In the genomic region with DNA sequence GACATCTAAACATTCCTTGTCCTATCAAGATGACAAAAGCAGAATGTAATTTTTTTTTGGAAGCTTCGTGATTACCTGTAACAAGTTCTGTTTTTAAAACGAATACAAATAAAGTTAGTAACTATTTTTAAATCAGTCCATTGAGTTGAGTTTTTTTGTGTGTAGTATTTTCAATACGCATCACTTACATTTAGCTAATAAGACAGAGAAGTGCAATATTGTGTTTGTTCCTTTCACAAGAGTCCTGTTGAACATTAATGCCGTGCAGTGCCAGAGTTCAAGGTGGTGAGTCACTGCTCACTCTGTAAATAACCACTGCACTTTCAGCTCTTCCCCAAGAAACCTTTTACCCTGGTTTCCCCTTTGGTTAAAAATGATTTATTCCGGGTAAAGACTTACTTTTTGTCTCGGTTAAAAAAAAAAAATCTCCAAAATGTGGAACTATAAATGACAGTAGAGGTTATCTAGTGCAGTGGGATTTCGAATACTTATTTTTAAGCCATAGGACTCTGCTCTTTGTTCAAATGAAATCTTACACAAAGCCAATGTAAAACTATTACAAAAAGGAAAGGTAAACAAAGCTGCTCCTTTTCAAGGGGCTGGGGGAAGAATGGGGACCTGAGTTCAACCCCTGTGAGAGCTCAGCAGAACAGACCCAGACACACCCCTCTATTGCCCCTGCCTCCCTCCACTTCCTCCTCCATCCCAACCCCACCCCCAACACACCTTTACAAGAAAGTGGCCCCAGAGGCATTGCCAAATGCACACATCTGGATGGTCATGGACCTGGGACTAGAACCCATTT, we compare ENCODE assay signal across 1 cellular context.
TF ChIP-seq lines count a peak whose summit lies in the region.

No MANE protein-coding gene starts in this region.

TF ChIP-seq in HepG2, 621 proteins besides CTCF, POLR2A, EP300 and RAD21 (continued from another document and continues in another):
- TF ChIP-seq HOMEZ (CRISPR knock-in tag; IDR thresholded peaks at IDR 0.05; ENCODE audit: low read depth) (no peak; the same call in 1 of the 2 replicates), SMC3 (IDR thresholded peaks at IDR 0.05; ENCODE audit: low read length) (no peak), ZNF12 (CRISPR knock-in tag; IDR thresholded peaks at IDR 0.05) (no peak), ZNF557 (CRISPR knock-in tag; IDR thresholded peaks at IDR 0.05) (no peak), ZNF768 (CRISPR knock-in tag; IDR thresholded peaks at IDR 0.05) (no peak), DZIP1 (CRISPR knock-in tag; IDR thresholded peaks at IDR 0.05) (no peak), KMT2B (CRISPR knock-in tag; IDR thresholded peaks at IDR 0.05) (0 out of 2 replicates have a peak, but pooled peaks have one; percentile 17), HNRNPUL1 (IDR thresholded peaks at IDR 0.05; ENCODE audit: low read depth, low read length) (no peak), HDAC6 (IDR thresholded peaks at IDR 0.05; ENCODE audit: low read depth, low read length) (no peak), ZNF230 (CRISPR knock-in tag; IDR thresholded peaks at IDR 0.05) (peak; percentile 29; the same call in 1 of the 2 replicates), ZNF772 (CRISPR knock-in tag; IDR thresholded peaks at IDR 0.05) (no peak), ZNF552 (CRISPR knock-in tag; IDR thresholded peaks at IDR 0.05; ENCODE audit: borderline replicate concordance) (no peak), MXI1 (IDR thresholded peaks at IDR 0.05; ENCODE audit: borderline replicate concordance, low read depth, low read length) (no peak), GMEB1 (CRISPR knock-in tag; IDR thresholded peaks at IDR 0.05; ENCODE audit: borderline replicate concordance) (no peak), MED13 (CRISPR knock-in tag; IDR thresholded peaks at IDR 0.05) (0 out of 2 replicates have a peak, but pooled peaks have one; percentile 28), HNF1A (IDR thresholded peaks at IDR 0.05; ENCODE audit: low read depth) (peak; percentile 84), HNF1A (CRISPR knock-in tag; IDR thresholded peaks at IDR 0.05; ENCODE audit: borderline replicate concordance) (peak; percentile 89; the same call in 1 of the 2 replicates), ZC3H4 (CRISPR knock-in tag; IDR thresholded peaks at IDR 0.05; ENCODE audit: borderline replicate concordance) (no peak), CC2D1A (CRISPR knock-in tag; IDR thresholded peaks at IDR 0.05) (no peak), PAWR (CRISPR knock-in tag; IDR thresholded peaks at IDR 0.05; ENCODE audit: borderline replicate concordance) (no peak), ZNF326 (CRISPR knock-in tag; IDR thresholded peaks at IDR 0.05; ENCODE audit: borderline replicate concordance) (no peak), YY1 (IDR thresholded peaks at IDR 0.05; ENCODE audit: insufficient read depth, insufficient replicate concordance, low read depth, low read length) (no peak), AGO2 (optimal IDR thresholded peaks at IDR 0.05; ENCODE audit: low read depth, low read length) (no peak), ZBTB20 (CRISPR knock-in tag; IDR thresholded peaks at IDR 0.05; ENCODE audit: borderline replicate concordance, low read depth) (no peak), ZNF75D (CRISPR knock-in tag; IDR thresholded peaks at IDR 0.05; ENCODE audit: borderline replicate concordance) (no peak), IKZF1 (IDR thresholded peaks at IDR 0.05) (no peak), ZNF605 (CRISPR knock-in tag; IDR thresholded peaks at IDR 0.05) (no peak)
- TF ChIP-seq, protein P1, sequence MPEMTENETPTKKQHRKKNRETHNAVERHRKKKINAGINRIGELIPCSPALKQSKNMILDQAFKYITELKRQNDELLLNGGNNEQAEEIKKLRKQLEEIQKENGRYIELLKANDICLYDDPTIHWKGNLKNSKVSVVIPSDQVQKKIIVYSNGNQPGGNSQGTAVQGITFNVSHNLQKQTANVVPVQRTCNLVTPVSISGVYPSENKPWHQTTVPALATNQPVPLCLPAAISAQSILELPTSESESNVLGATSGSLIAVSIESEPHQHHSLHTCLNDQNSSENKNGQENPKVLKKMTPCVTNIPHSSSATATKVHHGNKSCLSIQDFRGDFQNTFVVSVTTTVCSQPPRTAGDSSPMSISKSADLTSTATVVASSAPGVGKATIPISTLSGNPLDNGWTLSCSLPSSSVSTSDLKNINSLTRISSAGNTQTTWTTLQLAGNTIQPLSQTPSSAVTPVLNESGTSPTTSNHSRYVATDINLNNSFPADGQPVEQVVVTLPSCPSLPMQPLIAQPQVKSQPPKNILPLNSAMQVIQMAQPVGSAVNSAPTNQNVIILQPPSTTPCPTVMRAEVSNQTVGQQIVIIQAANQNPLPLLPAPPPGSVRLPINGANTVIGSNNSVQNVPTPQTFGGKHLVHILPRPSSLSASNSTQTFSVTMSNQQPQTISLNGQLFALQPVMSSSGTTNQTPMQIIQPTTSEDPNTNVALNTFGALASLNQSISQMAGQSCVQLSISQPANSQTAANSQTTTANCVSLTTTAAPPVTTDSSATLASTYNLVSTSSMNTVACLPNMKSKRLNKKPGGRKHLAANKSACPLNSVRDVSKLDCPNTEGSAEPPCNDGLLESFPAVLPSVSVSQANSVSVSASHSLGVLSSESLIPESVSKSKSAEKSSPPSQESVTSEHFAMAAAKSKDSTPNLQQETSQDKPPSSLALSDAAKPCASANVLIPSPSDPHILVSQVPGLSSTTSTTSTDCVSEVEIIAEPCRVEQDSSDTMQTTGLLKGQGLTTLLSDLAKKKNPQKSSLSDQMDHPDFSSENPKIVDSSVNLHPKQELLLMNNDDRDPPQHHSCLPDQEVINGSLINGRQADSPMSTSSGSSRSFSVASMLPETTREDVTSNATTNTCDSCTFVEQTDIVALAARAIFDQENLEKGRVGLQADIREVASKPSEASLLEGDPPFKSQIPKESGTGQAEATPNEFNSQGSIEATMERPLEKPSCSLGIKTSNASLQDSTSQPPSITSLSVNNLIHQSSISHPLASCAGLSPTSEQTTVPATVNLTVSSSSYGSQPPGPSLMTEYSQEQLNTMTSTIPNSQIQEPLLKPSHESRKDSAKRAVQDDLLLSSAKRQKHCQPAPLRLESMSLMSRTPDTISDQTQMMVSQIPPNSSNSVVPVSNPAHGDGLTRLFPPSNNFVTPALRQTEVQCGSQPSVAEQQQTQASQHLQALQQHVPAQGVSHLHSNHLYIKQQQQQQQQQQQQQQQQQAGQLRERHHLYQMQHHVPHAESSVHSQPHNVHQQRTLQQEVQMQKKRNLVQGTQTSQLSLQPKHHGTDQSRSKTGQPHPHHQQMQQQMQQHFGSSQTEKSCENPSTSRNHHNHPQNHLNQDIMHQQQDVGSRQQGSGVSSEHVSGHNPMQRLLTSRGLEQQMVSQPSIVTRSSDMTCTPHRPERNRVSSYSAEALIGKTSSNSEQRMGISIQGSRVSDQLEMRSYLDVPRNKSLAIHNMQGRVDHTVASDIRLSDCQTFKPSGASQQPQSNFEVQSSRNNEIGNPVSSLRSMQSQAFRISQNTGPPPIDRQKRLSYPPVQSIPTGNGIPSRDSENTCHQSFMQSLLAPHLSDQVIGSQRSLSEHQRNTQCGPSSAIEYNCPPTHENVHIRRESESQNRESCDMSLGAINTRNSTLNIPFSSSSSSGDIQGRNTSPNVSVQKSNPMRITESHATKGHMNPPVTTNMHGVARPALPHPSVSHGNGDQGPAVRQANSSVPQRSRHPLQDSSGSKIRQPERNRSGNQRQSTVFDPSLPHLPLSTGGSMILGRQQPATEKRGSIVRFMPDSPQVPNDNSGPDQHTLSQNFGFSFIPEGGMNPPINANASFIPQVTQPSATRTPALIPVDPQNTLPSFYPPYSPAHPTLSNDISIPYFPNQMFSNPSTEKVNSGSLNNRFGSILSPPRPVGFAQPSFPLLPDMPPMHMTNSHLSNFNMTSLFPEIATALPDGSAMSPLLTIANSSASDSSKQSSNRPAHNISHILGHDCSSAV (CRISPR knock-in tag; IDR thresholded peaks at IDR 0.05; ENCODE audit: borderline replicate concordance) = no peak
- TF ChIP-seq, protein P2, sequence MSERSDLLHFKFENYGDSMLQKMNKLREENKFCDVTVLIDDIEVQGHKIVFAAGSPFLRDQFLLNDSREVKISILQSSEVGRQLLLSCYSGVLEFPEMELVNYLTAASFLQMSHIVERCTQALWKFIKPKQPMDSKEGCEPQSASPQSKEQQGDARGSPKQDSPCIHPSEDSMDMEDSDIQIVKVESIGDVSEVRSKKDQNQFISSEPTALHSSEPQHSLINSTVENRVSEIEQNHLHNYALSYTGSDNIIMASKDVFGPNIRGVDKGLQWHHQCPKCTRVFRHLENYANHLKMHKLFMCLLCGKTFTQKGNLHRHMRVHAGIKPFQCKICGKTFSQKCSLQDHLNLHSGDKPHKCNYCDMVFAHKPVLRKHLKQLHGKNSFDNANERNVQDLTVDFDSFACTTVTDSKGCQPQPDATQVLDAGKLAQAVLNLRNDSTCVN (CRISPR knock-in tag; IDR thresholded peaks at IDR 0.05; ENCODE audit: borderline replicate concordance) = no peak; the same call in 1 of the 2 replicates
- TF ChIP-seq, protein P3, sequence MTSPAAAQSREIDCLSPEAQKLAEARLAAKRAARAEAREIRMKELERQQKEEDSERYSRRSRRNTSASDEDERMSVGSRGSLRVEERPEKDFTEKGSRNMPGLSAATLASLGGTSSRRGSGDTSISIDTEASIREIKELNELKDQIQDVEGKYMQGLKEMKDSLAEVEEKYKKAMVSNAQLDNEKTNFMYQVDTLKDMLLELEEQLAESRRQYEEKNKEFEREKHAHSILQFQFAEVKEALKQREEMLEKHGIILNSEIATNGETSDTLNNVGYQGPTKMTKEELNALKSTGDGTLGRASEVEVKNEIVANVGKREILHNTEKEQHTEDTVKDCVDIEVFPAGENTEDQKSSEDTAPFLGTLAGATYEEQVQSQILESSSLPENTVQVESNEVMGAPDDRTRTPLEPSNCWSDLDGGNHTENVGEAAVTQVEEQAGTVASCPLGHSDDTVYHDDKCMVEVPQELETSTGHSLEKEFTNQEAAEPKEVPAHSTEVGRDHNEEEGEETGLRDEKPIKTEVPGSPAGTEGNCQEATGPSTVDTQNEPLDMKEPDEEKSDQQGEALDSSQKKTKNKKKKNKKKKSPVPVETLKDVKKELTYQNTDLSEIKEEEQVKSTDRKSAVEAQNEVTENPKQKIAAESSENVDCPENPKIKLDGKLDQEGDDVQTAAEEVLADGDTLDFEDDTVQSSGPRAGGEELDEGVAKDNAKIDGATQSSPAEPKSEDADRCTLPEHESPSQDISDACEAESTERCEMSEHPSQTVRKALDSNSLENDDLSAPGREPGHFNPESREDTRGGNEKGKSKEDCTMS (CRISPR knock-in tag; conservative IDR thresholded peaks at IDR 0.05) = no peak
